Comparison of ENCODE assay signal across 1 cellular context in genomic region chr7:157412021-157412443, GRCh38.
TF ChIP-seq lines count a peak whose summit lies in the region.

No MANE protein-coding gene starts in this region.

TF ChIP-seq in K562, 482 proteins besides CTCF, POLR2A, EP300 and RAD21 (continued from another document):
- TF ChIP-seq CHD7 (IDR thresholded peaks at IDR 0.05; ENCODE audit: low read depth, low read length) = no peak
- no peak for TF ChIP-seq SREBF2 (CRISPR knock-in tag; IDR thresholded peaks at IDR 0.05)
- no peak for TF ChIP-seq TAF15 (IDR thresholded peaks at IDR 0.05; ENCODE audit: low read depth, low read length)
- peak; percentile 63 for TF ChIP-seq FOSL1 (tag; conservative IDR thresholded peaks at IDR 0.05)
- TF ChIP-seq TAF9B (IDR thresholded peaks at IDR 0.05; ENCODE audit: partially characterized antibody) = no peak
- no peak for TF ChIP-seq MAFK (IDR thresholded peaks at IDR 0.05; ENCODE audit: low read length)
- peak; percentile 92; the same call in 1 of the 2 replicates for TF ChIP-seq ZNF277 (CRISPR knock-in tag; IDR thresholded peaks at IDR 0.05; ENCODE audit: borderline replicate concordance)
- no peak for TF ChIP-seq BHLHE40 (IDR thresholded peaks at IDR 0.05; ENCODE audit: low read length)
- no peak for TF ChIP-seq PHF21A (IDR thresholded peaks at IDR 0.05; ENCODE audit: borderline replicate concordance, low read depth)
- peak; percentile 24; the same call in 1 of the 2 replicates for TF ChIP-seq NFIX (CRISPR knock-in tag; IDR thresholded peaks at IDR 0.05; ENCODE audit: low read depth)
- TF ChIP-seq ZNF408 (CRISPR knock-in tag; IDR thresholded peaks at IDR 0.05; ENCODE audit: low read depth) = peak; percentile 62; the same call in 1 of the 2 replicates
